In the genomic region with DNA sequence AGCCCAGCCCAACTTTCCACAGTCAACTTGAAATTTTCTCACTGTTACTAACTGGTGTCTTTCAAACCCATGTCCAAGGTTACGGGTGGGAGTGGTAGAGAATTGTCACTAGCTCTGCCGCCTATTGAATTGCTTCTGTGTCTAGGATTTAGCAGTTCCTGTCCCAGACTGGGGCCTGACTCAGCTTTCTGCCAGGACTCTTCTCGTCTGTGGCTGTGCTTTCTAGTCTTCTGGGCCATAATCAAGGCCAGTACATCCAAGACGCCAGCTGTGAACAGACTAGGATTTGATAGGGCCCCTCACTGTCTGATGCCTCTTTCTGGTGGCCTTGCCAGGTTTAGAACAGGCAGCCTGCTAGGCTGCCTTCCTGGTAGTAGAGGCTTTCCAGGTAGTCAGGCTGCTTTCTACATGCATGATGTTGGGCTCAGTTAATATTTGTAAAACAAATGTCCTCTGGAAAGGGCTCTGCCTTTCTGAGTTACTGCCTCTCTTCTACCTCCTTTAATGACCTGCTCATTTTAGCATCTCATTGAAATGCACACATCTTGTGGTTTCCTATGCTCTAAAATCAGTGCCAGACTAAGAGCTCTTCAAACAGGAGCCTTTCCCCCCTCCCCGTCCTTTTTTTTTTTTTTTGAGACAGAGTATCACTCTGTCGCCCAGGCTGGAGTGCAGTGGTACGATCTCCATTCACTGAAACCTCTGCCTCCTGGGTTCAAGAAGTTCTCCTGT, we compare ENCODE assay signal across 15 cellular contexts. TPM values are rescaled to one million over a fixed set of nuclear protein-coding genes. Genes with fewer than 3 reads are reported as not detected.
A peak's percentile ranks its signal among the peaks of the same experiment; 100 is the strongest.
DNase-seq lines count a peak whose midpoint lies in the region; ATAC-seq and TF ChIP-seq lines count a peak whose summit lies in the region.
"Had no signal": no experiment of that assay in that cellular context is flagged by ENCODE, and none has a peak within 500 bp of the region (broad histone marks: within the 10 kb centered on the region; RNA-seq: fewer than 3 reads in every experiment).

No MANE protein-coding gene starts in this region.

- no peak overlapping the region for H3K9ac ChIP-seq in endodermal cell (ENCODE audit: extremely low read depth, low read length, poor library complexity, severe bottlenecking)

- peaks cover 0 to 12% (median 0%) of the 10 kb centered on the region in 9 donors for H3K36me3 ChIP-seq in heart right ventricle
- no peaks in the 10 kb centered on the region for H3K36me3 ChIP-seq in right atrium auricular region
- H3K36me3 ChIP-seq in Panc1 (ENCODE audit: control insufficient read depth, insufficient read depth, low read length): no peaks in the 10 kb centered on the region
- peaks cover 2% of the 10 kb centered on the region for H3K36me3 ChIP-seq in endodermal cell (ENCODE audit: control insufficient read depth, insufficient read depth, low read length)
- H3K36me3 ChIP-seq in ovary: no peaks in the 10 kb centered on the region
- H3K36me3 ChIP-seq: breast epithelium had no signal

- no peaks in the 10 kb centered on the region for H3K27me3 Mint-ChIP-seq in endodermal cell (ENCODE audit: insufficient read depth)
- no peaks in the 10 kb centered on the region for H3K27me3 Mint-ChIP-seq in stimulated activated naive B cell treated with anti-CD40 and anti-IgM and Interleukin-4, amounts not matched to agents 10 μg/mL and 1 μg/mL and 100 μg/mL, for 72 hours

- H3K27me3 ChIP-seq in heart right ventricle (no peaks in the 10 kb centered on the region), right atrium auricular region (no peaks in the 10 kb centered on the region), Panc1 (ENCODE audit: control insufficient read depth, insufficient read depth, low read length) (no peaks in the 10 kb centered on the region), endodermal cell (ENCODE audit: control insufficient read depth, insufficient read depth, low read length, poor library complexity, severe bottlenecking) (no peaks in the 10 kb centered on the region), ovary (no peaks in the 10 kb centered on the region)
- H3K27me3 ChIP-seq: breast epithelium had no signal

- no peak overlapping the region for H3K4me3 ChIP-seq in heart right ventricle
- H3K4me3 ChIP-seq in right atrium auricular region: no peak overlapping the region
- no peak overlapping the region for H3K4me3 ChIP-seq in Panc1 (ENCODE audit: low read depth in 2 of 2, low read length in 2 of 2)
- no peak overlapping the region for H3K4me3 ChIP-seq in endodermal cell (ENCODE audit: low read length)
- no peak overlapping the region for H3K4me3 ChIP-seq in ovary
- H3K4me3 ChIP-seq: breast epithelium, skin epidermis had no signal

- no peaks in the 10 kb centered on the region for H3K9me3 Mint-ChIP-seq in endodermal cell
- H3K9me3 Mint-ChIP-seq in stimulated activated naive B cell treated with anti-CD40 and anti-IgM and Interleukin-4, amounts not matched to agents 10 μg/mL and 1 μg/mL and 100 μg/mL, for 72 hours: no peaks in the 10 kb centered on the region
- H3K9me3 Mint-ChIP-seq: immature natural killer cell, nephron had no signal

- in situ Hi-C loops in Panc1 (cut with HindIII; ENCODE audit: low pct_unique_long_range_greater_than_20kb, low sequenced_read_pairs): no loop called here

- POLR2A ChIA-PET in Panc1 (lab: Charles Lee): no interaction called here

- peaks cover 0 to 4% (median 0%) of the 10 kb centered on the region in 9 donors for H3K4me1 ChIP-seq in heart right ventricle
- H3K4me1 ChIP-seq in right atrium auricular region: no peaks in the 10 kb centered on the region
- H3K4me1 ChIP-seq in Panc1 (ENCODE audit: control insufficient read depth, insufficient read depth, low read length): no peaks in the 10 kb centered on the region
- H3K4me1 ChIP-seq in endodermal cell (ENCODE audit: control insufficient read depth, insufficient read depth, low read length): no peaks in the 10 kb centered on the region
- no peaks in the 10 kb centered on the region for H3K4me1 ChIP-seq in ovary (ENCODE audit: insufficient read depth)
- H3K4me1 ChIP-seq: breast epithelium had no signal

- H3K9me3 ChIP-seq in heart right ventricle (no peaks in the 10 kb centered on the region), right atrium auricular region (no peaks in the 10 kb centered on the region), Panc1 (ENCODE audit: control insufficient read depth, insufficient read depth, low read depth, low read length) (no peaks in the 10 kb centered on the region), endodermal cell (ENCODE audit: control insufficient read depth, low read length) (no peaks in the 10 kb centered on the region), ovary (no peaks in the 10 kb centered on the region)
- H3K9me3 ChIP-seq: breast epithelium had no signal

- H3K36me3 Mint-ChIP-seq in endodermal cell (ENCODE audit: low read depth): peaks cover 5% of the 10 kb centered on the region
- peaks cover 16 to 30% of the 10 kb centered on the region in 2 donors for H3K36me3 Mint-ChIP-seq in stimulated activated naive B cell treated with anti-CD40 and anti-IgM and Interleukin-4, amounts not matched to agents 10 μg/mL and 1 μg/mL and 100 μg/mL, for 72 hours

- no peak for TF ChIP-seq POLR2A in ovary (IDR thresholded peaks at IDR 0.05)

- peak in 6 of 8 donors; percentile 33 to 53 (median 44) for ATAC-seq in heart right ventricle
- ATAC-seq in Panc1: peak; percentile 8; the same call in 1 of the 2 replicates
- no peak for ATAC-seq in stimulated activated naive B cell treated with anti-CD40 and anti-IgM and Interleukin-4, amounts not matched to agents 10 μg/mL and 1 μg/mL and 100 μg/mL, for 72 hours (replicated peaks)
- no peak for ATAC-seq in HG03025 (IDR thresholded peaks at IDR 0.05; ENCODE audit: low FRiP score, unreplicated experiment)

- CTCF ChIA-PET in Panc1 (lab: Charles Lee): interaction anchor here (0.7 kb wide), 1 partner anchor 21 kb away, joined by 4 read pairs; no protein-coding TSS in a partner anchor

- intact Hi-C loops in heart right ventricle (cut with DNase I): loop anchor here in 3 of 10 donors (5.0 to 10.0 kb wide), 3 partner anchors 347 to 434 kb away; a partner anchor contains a TSS
- intact Hi-C loops in Panc1 (cut with micrococcal nuclease; ENCODE audit: unreplicated experiment): no loop called here
- intact Hi-C loops in ovary (cut with DNase I): no loop called here

- H3K27ac Mint-ChIP-seq in endodermal cell: no peak overlapping the region
- H3K27ac Mint-ChIP-seq in stimulated activated naive B cell treated with anti-CD40 and anti-IgM and Interleukin-4, amounts not matched to agents 10 μg/mL and 1 μg/mL and 100 μg/mL, for 72 hours: peak overlapping the region; percentile 93
- H3K27ac Mint-ChIP-seq: nephron had no signal

- DNase-seq in heart right ventricle: no peak
- DNase-seq in right atrium auricular region (ENCODE audit: low spot score): no peak
- DNase-seq in Panc1 (ENCODE audit: low read depth, low spot score): no peak
- peak; percentile 47 for DNase-seq in endodermal cell
- DNase-seq in stimulated activated naive B cell treated with anti-CD40 and anti-IgM and Interleukin-4, amounts not matched to agents 10 μg/mL and 1 μg/mL and 100 μg/mL, for 72 hours: no peak
- no peak for DNase-seq in GF-D8 (lab: John Stamatoyannopoulos, UW)
- no peak for DNase-seq in ovary
- DNase-seq: immature natural killer cell, NCI-H187 treated with DMSO at 0.1 percent for 48 hours, SW 1271 had no signal

- WGBS in heart right ventricle, 2 donors: 73 to 77% methylated on average over 7 of the region's 7 CpGs
- WGBS in endodermal cell (ENCODE audit: insufficient coverage in 1 of 2, insufficient read length in 1 of 2), 2 experiments: 90 to 95% methylated on average over 2 to 7 of the region's 7 CpGs
- WGBS in ovary, 3 donors: 45 to 60% (median 50%) methylated on average over 7 of the region's 7 CpGs

- H3K27ac ChIP-seq in heart right ventricle (no peak overlapping the region), right atrium auricular region (no peak overlapping the region), Panc1 (ENCODE audit: low read length) (no peak overlapping the region), endodermal cell (ENCODE audit: low read depth, low read length) (no peak overlapping the region), ovary (no peak overlapping the region)
- H3K27ac ChIP-seq: breast epithelium, C4-2B, skin epidermis had no signal

- no TSS peak for BruUV-seq in Panc1 (replicated peaks; lab: Mats Ljungman, UMichigan)

- H3K4me3 Mint-ChIP-seq in endodermal cell: no peak overlapping the region
- peak overlapping the region; percentile 15 to 48 for H3K4me3 Mint-ChIP-seq in stimulated activated naive B cell treated with anti-CD40 and anti-IgM and Interleukin-4, amounts not matched to agents 10 μg/mL and 1 μg/mL and 100 μg/mL, for 72 hours
- H3K4me3 Mint-ChIP-seq: immature natural killer cell, nephron had no signal

- no peaks in the 10 kb centered on the region for H3K4me1 Mint-ChIP-seq in endodermal cell
- H3K4me1 Mint-ChIP-seq in stimulated activated naive B cell treated with anti-CD40 and anti-IgM and Interleukin-4, amounts not matched to agents 10 μg/mL and 1 μg/mL and 100 μg/mL, for 72 hours: peaks cover 29 to 74% of the 10 kb centered on the region in 2 donors
- H3K4me1 Mint-ChIP-seq: nephron had no signal

- no peak for TF ChIP-seq CTCF in heart right ventricle (IDR thresholded peaks at IDR 0.05)
- no peak for TF ChIP-seq CTCF in right atrium auricular region (IDR thresholded peaks at IDR 0.05)
- no peak for TF ChIP-seq CTCF in Panc1 (IDR thresholded peaks at IDR 0.05)
- no peak for TF ChIP-seq CTCF in endodermal cell (conservative IDR thresholded peaks at IDR 0.05)
- no peak for TF ChIP-seq CTCF in ovary (IDR thresholded peaks at IDR 0.05)

- no peak for TF ChIP-seq EP300 in ovary (IDR thresholded peaks at IDR 0.05)

RNA-seq across cellular contexts. Expression of a gene that starts 13.1 kb away (rescaled TPM):
- total RNA-seq in heart right ventricle (10 to 100 TPM; 42.5 to 54.6 (median 47.1) TPM), right atrium auricular region (10 to 100 TPM; 33.9 to 49.8 TPM), Panc1 (2021; ENCODE audit: unreplicated experiment) (61.3 TPM), endodermal cell (10 to 100 TPM; 67.5 to 76.3 TPM), ovary (10 to 100 TPM; 26.6 to 32.6 (median 29.8) TPM)
- polyA plus RNA-seq in heart right ventricle (10 to 100 TPM; 44.0 to 78.7 TPM), ovary (10 to 100 TPM; 34.3 to 43.7 TPM)
- polyA plus RNA-seq in Panc1 (2012; ENCODE audit: insufficient read length): 42.4 TPM
- polyA plus RNA-seq in endodermal cell (2013, experiment 1 of 2): 88.8 TPM
- polyA plus RNA-seq in endodermal cell (2013, experiment 2 of 2): 72.0 TPM

RNA-seq across cellular contexts. Expression of a gene that starts 44.4 kb away (rescaled TPM):
- total RNA-seq in heart right ventricle (10 to 100 TPM in 4 of 10 donors, 1 to 10 TPM in 6; 8.2 to 14.6 (median 9.6) TPM), right atrium auricular region (1 to 10 TPM; 8.2 to 8.3 TPM), Panc1 (2021; ENCODE audit: unreplicated experiment) (29.0 TPM), endodermal cell (10 to 100 TPM; 29.2 to 39.2 TPM), ovary (10 to 100 TPM; 16.2 to 29.4 (median 17.4) TPM)
- polyA plus RNA-seq in heart right ventricle (10 to 100 TPM in 1 of 2 donors, 1 to 10 TPM in 1; 8.0 to 17.3 TPM), ovary (10 to 100 TPM; 17.0 to 17.2 TPM)
- 19.7 TPM for polyA plus RNA-seq in Panc1 (2012; ENCODE audit: insufficient read length)
- polyA plus RNA-seq in endodermal cell (2013, experiment 1 of 2): 37.4 TPM
- polyA plus RNA-seq in endodermal cell (2013, experiment 2 of 2): 37.5 TPM

Comparison
In these comparisons a context has a peak if more than half of its experiments do, and no peak if none do; other contexts are left out.
1. ATAC-seq: peak in heart right ventricle (6 of 8) and Panc1 (single experiment); none in stimulated activated naive B cell treated with anti-CD40 and anti-IgM and Interleukin-4, amounts not matched to agents 10 μg/mL and 1 μg/mL and 100 μg/mL, for 72 hours (0 of 2) and HG03025 (single experiment).